Comparison of ENCODE assay signal across 2 cellular contexts in the genomic region with DNA sequence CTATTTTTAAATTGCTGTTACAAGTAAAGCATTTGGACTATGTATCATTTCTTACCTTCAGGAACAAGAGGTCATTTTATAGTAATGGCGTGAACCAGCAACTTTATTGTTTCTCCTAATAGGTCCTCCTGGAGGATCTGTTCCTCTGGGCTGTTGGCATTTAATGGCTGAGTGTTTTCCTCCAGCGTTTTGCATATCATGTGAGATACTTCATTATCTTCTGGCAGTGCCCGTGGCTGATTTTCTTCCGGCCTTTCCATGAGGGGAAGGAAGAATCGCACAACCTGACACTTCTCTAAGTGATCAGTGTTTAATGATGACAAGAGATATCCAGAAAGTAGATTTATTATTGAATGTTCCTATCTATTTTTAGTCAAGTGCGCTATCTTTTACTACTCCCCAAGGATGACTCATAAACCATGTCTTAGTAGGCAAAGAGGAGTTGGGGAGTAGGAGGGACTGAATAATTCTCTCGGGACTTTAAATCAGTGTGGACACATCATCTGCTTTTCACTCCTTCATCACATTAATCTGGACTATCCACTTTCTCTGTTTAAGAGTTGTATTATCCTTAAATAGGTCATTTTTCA.
TF ChIP-seq lines count a peak whose summit lies in the region.

No MANE protein-coding gene starts in this region.

TF ChIP-seq in HEK293, 187 proteins besides CTCF, POLR2A, EP300 and RAD21 (continues in another document):
- TF ChIP-seq ZEB2 (tag by site-specific recombination; IDR thresholded peaks at IDR 0.05) (0 out of 2 replicates have a peak, but pooled peaks have one; percentile 37), ZBTB17 (tag by site-specific recombination; IDR thresholded peaks at IDR 0.05) (0 out of 2 replicates have a peak, but pooled peaks have one; percentile 21), ZNF560 (tag by site-specific recombination; IDR thresholded peaks at IDR 0.05; ENCODE audit: borderline replicate concordance) (no peak), ZNF629 (tag by site-specific recombination; IDR thresholded peaks at IDR 0.05) (peak; percentile 27; the same call in 1 of the 2 replicates), ZNF23 (tag by site-specific recombination; IDR thresholded peaks at IDR 0.05; ENCODE audit: borderline replicate concordance) (no peak), ZNF19 (tag by site-specific recombination; IDR thresholded peaks at IDR 0.05; ENCODE audit: low read depth) (no peak), ZNF248 (tag by site-specific recombination; IDR thresholded peaks at IDR 0.05) (no peak), ZNF76 (tag by site-specific recombination; IDR thresholded peaks at IDR 0.05; ENCODE audit: borderline replicate concordance, low read depth) (no peak), ZNF433 (tag by site-specific recombination; IDR thresholded peaks at IDR 0.05; ENCODE audit: low read depth) (no peak), ZNF16 (tag by site-specific recombination; IDR thresholded peaks at IDR 0.05; ENCODE audit: low read depth) (no peak), ZNF404 (tag by site-specific recombination; IDR thresholded peaks at IDR 0.05) (no peak), ZNF670 (tag by site-specific recombination; IDR thresholded peaks at IDR 0.05; ENCODE audit: low read depth) (no peak), ZNF48 (tag by site-specific recombination; IDR thresholded peaks at IDR 0.05) (no peak), MEIS1 (CRISPR knock-in tag; IDR thresholded peaks at IDR 0.05; ENCODE audit: borderline replicate concordance) (no peak)
- TF ChIP-seq, protein P1, sequence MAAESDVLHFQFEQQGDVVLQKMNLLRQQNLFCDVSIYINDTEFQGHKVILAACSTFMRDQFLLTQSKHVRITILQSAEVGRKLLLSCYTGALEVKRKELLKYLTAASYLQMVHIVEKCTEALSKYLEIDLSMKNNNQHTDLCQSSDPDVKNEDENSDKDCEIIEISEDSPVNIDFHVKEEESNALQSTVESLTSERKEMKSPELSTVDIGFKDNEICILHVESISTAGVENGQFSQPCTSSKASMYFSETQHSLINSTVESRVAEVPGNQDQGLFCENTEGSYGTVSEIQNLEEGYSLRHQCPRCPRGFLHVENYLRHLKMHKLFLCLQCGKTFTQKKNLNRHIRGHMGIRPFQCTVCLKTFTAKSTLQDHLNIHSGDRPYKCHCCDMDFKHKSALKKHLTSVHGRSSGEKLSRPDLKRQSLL (tag by site-specific recombination; IDR thresholded peaks at IDR 0.05), result no peak
- TF ChIP-seq, protein P2, sequence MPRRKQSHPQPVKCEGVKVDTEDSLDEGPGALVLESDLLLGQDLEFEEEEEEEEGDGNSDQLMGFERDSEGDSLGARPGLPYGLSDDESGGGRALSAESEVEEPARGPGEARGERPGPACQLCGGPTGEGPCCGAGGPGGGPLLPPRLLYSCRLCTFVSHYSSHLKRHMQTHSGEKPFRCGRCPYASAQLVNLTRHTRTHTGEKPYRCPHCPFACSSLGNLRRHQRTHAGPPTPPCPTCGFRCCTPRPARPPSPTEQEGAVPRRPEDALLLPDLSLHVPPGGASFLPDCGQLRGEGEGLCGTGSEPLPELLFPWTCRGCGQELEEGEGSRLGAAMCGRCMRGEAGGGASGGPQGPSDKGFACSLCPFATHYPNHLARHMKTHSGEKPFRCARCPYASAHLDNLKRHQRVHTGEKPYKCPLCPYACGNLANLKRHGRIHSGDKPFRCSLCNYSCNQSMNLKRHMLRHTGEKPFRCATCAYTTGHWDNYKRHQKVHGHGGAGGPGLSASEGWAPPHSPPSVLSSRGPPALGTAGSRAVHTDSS (tag by site-specific recombination; IDR thresholded peaks at IDR 0.05), result no peak
- TF ChIP-seq, protein P3, sequence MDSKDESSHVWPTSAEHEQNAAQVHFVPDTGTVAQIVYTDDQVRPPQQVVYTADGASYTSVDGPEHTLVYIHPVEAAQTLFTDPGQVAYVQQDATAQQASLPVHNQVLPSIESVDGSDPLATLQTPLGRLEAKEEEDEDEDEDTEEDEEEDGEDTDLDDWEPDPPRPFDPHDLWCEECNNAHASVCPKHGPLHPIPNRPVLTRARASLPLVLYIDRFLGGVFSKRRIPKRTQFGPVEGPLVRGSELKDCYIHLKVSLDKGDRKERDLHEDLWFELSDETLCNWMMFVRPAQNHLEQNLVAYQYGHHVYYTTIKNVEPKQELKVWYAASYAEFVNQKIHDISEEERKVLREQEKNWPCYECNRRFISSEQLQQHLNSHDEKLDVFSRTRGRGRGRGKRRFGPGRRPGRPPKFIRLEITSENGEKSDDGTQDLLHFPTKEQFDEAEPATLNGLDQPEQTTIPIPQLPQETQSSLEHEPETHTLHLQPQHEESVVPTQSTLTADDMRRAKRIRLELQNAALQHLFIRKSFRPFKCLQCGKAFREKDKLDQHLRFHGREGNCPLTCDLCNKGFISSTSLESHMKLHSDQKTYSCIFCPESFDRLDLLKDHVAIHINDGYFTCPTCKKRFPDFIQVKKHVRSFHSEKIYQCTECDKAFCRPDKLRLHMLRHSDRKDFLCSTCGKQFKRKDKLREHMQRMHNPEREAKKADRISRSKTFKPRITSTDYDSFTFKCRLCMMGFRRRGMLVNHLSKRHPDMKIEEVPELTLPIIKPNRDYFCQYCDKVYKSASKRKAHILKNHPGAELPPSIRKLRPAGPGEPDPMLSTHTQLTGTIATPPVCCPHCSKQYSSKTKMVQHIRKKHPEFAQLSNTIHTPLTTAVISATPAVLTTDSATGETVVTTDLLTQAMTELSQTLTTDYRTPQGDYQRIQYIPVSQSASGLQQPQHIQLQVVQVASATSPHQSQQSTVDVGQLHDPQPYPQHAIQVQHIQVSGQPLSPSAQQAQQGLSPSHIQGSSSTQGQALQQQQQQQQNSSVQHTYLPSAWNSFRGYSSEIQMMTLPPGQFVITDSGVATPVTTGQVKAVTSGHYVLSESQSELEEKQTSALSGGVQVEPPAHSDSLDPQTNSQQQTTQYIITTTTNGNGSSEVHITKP (tag by site-specific recombination; IDR thresholded peaks at IDR 0.05), result no peak
- TF ChIP-seq, protein P4, sequence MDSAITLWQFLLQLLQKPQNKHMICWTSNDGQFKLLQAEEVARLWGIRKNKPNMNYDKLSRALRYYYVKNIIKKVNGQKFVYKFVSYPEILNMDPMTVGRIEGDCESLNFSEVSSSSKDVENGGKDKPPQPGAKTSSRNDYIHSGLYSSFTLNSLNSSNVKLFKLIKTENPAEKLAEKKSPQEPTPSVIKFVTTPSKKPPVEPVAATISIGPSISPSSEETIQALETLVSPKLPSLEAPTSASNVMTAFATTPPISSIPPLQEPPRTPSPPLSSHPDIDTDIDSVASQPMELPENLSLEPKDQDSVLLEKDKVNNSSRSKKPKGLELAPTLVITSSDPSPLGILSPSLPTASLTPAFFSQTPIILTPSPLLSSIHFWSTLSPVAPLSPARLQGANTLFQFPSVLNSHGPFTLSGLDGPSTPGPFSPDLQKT (IDR thresholded peaks at IDR 0.05; ENCODE audit: borderline replicate concordance, low read depth, low read length), result no peak

TF ChIP-seq in SK-N-SH, 30 proteins besides CTCF, POLR2A, EP300 and RAD21:
- TF ChIP-seq TCF12 (IDR thresholded peaks at IDR 0.05) (0 out of 2 replicates have a peak, but pooled peaks have one; percentile 9), ELF1 (IDR thresholded peaks at IDR 0.05) (no peak), FOSL2 (IDR thresholded peaks at IDR 0.05; ENCODE audit: borderline replicate concordance, low read depth) (peak; percentile 60; the same call in 1 of the 2 replicates), MEF2A (IDR thresholded peaks at IDR 0.05; ENCODE audit: borderline replicate concordance, low read depth) (peak; percentile 55; the same call in 1 of the 2 replicates), YY1 (IDR thresholded peaks at IDR 0.05; ENCODE audit: low read depth) (no peak), TEAD4 (IDR thresholded peaks at IDR 0.05; ENCODE audit: borderline replicate concordance, insufficient read depth) (no peak), TAF1 (IDR thresholded peaks at IDR 0.05; ENCODE audit: borderline replicate concordance, low read depth, low read length) (no peak), USF2 (IDR thresholded peaks at IDR 0.05; ENCODE audit: borderline replicate concordance, low read depth, low read length) (no peak), NFIC (IDR thresholded peaks at IDR 0.05; ENCODE audit: borderline replicate concordance) (no peak), CHD2 (IDR thresholded peaks at IDR 0.05; ENCODE audit: low read length, partially characterized antibody) (no peak), FOXJ3 (CRISPR knock-in tag; IDR thresholded peaks at IDR 0.05) (no peak), JUND (IDR thresholded peaks at IDR 0.05) (peak; percentile 61), MXI1 (IDR thresholded peaks at IDR 0.05; ENCODE audit: low read depth, low read length) (no peak), EZH2phosphoT487 (IDR thresholded peaks at IDR 0.05; ENCODE audit: borderline replicate concordance, low read depth) (no peak), PBX3 (IDR thresholded peaks at IDR 0.05) (peak; percentile 39), GATA2 (CRISPR knock-in tag; IDR thresholded peaks at IDR 0.05) (no peak), RCOR1 (IDR thresholded peaks at IDR 0.05; ENCODE audit: low read length) (no peak), FOXM1 (IDR thresholded peaks at IDR 0.05; ENCODE audit: low read depth) (no peak), SMC3 (IDR thresholded peaks at IDR 0.05; ENCODE audit: low read depth, low read length) (no peak), RXRA (IDR thresholded peaks at IDR 0.05; ENCODE audit: borderline replicate concordance, low read depth) (no peak), SIN3A (IDR thresholded peaks at IDR 0.05; ENCODE audit: borderline replicate concordance, low read depth, low read length) (no peak), RFX5 (IDR thresholded peaks at IDR 0.05; ENCODE audit: low read length) (no peak)
- TF ChIP-seq, protein P5, sequence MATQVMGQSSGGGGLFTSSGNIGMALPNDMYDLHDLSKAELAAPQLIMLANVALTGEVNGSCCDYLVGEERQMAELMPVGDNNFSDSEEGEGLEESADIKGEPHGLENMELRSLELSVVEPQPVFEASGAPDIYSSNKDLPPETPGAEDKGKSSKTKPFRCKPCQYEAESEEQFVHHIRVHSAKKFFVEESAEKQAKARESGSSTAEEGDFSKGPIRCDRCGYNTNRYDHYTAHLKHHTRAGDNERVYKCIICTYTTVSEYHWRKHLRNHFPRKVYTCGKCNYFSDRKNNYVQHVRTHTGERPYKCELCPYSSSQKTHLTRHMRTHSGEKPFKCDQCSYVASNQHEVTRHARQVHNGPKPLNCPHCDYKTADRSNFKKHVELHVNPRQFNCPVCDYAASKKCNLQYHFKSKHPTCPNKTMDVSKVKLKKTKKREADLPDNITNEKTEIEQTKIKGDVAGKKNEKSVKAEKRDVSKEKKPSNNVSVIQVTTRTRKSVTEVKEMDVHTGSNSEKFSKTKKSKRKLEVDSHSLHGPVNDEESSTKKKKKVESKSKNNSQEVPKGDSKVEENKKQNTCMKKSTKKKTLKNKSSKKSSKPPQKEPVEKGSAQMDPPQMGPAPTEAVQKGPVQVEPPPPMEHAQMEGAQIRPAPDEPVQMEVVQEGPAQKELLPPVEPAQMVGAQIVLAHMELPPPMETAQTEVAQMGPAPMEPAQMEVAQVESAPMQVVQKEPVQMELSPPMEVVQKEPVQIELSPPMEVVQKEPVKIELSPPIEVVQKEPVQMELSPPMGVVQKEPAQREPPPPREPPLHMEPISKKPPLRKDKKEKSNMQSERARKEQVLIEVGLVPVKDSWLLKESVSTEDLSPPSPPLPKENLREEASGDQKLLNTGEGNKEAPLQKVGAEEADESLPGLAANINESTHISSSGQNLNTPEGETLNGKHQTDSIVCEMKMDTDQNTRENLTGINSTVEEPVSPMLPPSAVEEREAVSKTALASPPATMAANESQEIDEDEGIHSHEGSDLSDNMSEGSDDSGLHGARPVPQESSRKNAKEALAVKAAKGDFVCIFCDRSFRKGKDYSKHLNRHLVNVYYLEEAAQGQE (IDR thresholded peaks at IDR 0.05; ENCODE audit: low read depth, low read length), result no peak
- TF ChIP-seq, protein P6, sequence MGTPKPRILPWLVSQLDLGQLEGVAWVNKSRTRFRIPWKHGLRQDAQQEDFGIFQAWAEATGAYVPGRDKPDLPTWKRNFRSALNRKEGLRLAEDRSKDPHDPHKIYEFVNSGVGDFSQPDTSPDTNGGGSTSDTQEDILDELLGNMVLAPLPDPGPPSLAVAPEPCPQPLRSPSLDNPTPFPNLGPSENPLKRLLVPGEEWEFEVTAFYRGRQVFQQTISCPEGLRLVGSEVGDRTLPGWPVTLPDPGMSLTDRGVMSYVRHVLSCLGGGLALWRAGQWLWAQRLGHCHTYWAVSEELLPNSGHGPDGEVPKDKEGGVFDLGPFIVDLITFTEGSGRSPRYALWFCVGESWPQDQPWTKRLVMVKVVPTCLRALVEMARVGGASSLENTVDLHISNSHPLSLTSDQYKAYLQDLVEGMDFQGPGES (IDR thresholded peaks at IDR 0.05; ENCODE audit: low read depth, low read length), result no peak
- TF ChIP-seq, protein P7, sequence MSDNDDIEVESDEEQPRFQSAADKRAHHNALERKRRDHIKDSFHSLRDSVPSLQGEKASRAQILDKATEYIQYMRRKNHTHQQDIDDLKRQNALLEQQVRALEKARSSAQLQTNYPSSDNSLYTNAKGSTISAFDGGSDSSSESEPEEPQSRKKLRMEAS (IDR thresholded peaks at IDR 0.05; ENCODE audit: low read depth), result no peak
- TF ChIP-seq, protein P8, sequence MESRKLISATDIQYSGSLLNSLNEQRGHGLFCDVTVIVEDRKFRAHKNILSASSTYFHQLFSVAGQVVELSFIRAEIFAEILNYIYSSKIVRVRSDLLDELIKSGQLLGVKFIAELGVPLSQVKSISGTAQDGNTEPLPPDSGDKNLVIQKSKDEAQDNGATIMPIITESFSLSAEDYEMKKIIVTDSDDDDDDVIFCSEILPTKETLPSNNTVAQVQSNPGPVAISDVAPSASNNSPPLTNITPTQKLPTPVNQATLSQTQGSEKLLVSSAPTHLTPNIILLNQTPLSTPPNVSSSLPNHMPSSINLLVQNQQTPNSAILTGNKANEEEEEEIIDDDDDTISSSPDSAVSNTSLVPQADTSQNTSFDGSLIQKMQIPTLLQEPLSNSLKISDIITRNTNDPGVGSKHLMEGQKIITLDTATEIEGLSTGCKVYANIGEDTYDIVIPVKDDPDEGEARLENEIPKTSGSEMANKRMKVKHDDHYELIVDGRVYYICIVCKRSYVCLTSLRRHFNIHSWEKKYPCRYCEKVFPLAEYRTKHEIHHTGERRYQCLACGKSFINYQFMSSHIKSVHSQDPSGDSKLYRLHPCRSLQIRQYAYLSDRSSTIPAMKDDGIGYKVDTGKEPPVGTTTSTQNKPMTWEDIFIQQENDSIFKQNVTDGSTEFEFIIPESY (IDR thresholded peaks at IDR 0.05; ENCODE audit: borderline replicate concordance, low read depth), result no peak
TF ChIP-seq in SK-N-SH: peak in this region for 5.
